ENCODE assay signal across 8 cellular contexts in genomic region chr1:180953791-180954721, GRCh38. TPM values are rescaled to one million over a fixed set of nuclear protein-coding genes. Genes with fewer than 3 reads are reported as not detected.
A peak's percentile ranks its signal among the peaks of the same experiment; 100 is the strongest.
DNase-seq lines count a peak whose midpoint lies in the region; ATAC-seq, FAIRE-seq and TF ChIP-seq lines count a peak whose summit lies in the region.

No MANE protein-coding gene starts in this region.

- H3K9ac ChIP-seq in endothelial cell of umbilical vein (replicated peaks; ENCODE audit: extremely low read depth, insufficient read depth, low read length), result peak overlapping the region; percentile 47
- H3K9ac ChIP-seq in subcutaneous abdominal adipose tissue (ENCODE audit: low read length in 5 of 5), result peak overlapping the region in 3 of 5 donors; percentile 29 to 62 (median 53)

- H3K9me3 Mint-ChIP-seq in natural killer cell treated with Interleukin-12 subunit alpha and Interleukin-12 subunit beta and Interleukin-15 and Interleukin-18, amount 100 ng/mL, for 72 hours, result no peaks in the 10 kb centered on the region

- H3K27me3 Mint-ChIP-seq in natural killer cell treated with Interleukin-12 subunit alpha and Interleukin-12 subunit beta and Interleukin-15 and Interleukin-18, amount 100 ng/mL, for 72 hours, result no peaks in the 10 kb centered on the region

- H3K4me1 ChIP-seq in endothelial cell of umbilical vein (ENCODE audit: control insufficient read depth, extremely low read depth, insufficient read depth, low read length), result peaks cover 6% of the 10 kb centered on the region
- peaks cover 5 to 57% (median 48%) of the 10 kb centered on the region in 5 donors for H3K4me1 ChIP-seq in subcutaneous abdominal adipose tissue (ENCODE audit: control insufficient read depth in 5 of 5, insufficient read depth in 5 of 5, low read length in 5 of 5)
- H3K4me1 ChIP-seq in HAP-1, result no peaks in the 10 kb centered on the region

- no peaks in the 10 kb centered on the region for H3K36me3 Mint-ChIP-seq in natural killer cell treated with Interleukin-12 subunit alpha and Interleukin-12 subunit beta and Interleukin-15 and Interleukin-18, amount 100 ng/mL, for 72 hours

- peak overlapping the region; percentile 33 for H2AFZ ChIP-seq in endothelial cell of umbilical vein (ENCODE audit: low read depth, low read length)

- DNase-seq in HuH-7.5 (ENCODE audit: low spot score), result peak; percentile 71
- DNase-seq in activated CD8-positive, alpha-beta memory T cell treated with anti-CD3 and anti-CD28 coated beads for 4 hours (ENCODE audit: low read depth in 2 of 2), result peak; percentile 33 to 35
- DNase-seq in endothelial cell of umbilical vein (ENCODE audit: low read depth, low spot score), result peak; percentile 69
- peak; percentile 72 for DNase-seq in natural killer cell treated with Interleukin-12 subunit alpha and Interleukin-12 subunit beta and Interleukin-15 and Interleukin-18, amount 100 ng/mL, for 72 hours (ENCODE audit: low spot score)
- no peak for DNase-seq in HAP-1 (ENCODE audit: low spot score in 2 of 2)

- H3K4me3 ChIP-seq in endothelial cell of umbilical vein (replicated peaks in 1 of 3; ENCODE audit: insufficient read depth in 1 of 3, low read depth in 1 of 3, low read length in 3 of 3) (peak overlapping the region; percentile 30 to 51 (median 40)), subcutaneous abdominal adipose tissue (ENCODE audit: low read depth in 1 of 5, low read length in 5 of 5) (peak overlapping the region in 4 of 5 donors; percentile 48 to 79 (median 60)), HAP-1 (no peak overlapping the region)

- H3K4me1 Mint-ChIP-seq in natural killer cell treated with Interleukin-12 subunit alpha and Interleukin-12 subunit beta and Interleukin-15 and Interleukin-18, amount 100 ng/mL, for 72 hours (ENCODE audit: low read depth in 2 of 2), result peaks cover 0 to 3% of the 10 kb centered on the region in 2 donors

- H4K20me1 ChIP-seq in endothelial cell of umbilical vein (replicated peaks; ENCODE audit: control insufficient read depth, extremely low read depth, insufficient read depth, low read length), result no peaks in the 10 kb centered on the region

- POLR2A ChIA-PET in endothelial cell of umbilical vein (lab: Charles Lee), result no interaction called here

- TF ChIP-seq POLR2A in endothelial cell of umbilical vein (IDR thresholded peaks at IDR 0.05; ENCODE audit: low read depth, low read length), result no peak

- ATAC-seq in GM19452 (IDR thresholded peaks at IDR 0.05; ENCODE audit: unreplicated experiment), result peak; percentile 73
- peak; percentile 89 to 90 for ATAC-seq in natural killer cell treated with Interleukin-12 subunit alpha and Interleukin-12 subunit beta and Interleukin-15 and Interleukin-18, amount 100 ng/mL, for 72 hours

- CTCF ChIA-PET in endothelial cell of umbilical vein (lab: Charles Lee), result interaction anchor here (1.8 to 2.4 kb wide), 2 partner anchors 8 to 10 kb away, joined by 5 to 8 read pairs; no protein-coding TSS in a partner anchor

- BruUV-seq in endothelial cell of umbilical vein (replicated peaks; lab: Mats Ljungman, UMichigan), result no TSS peak

- H3K27me3 ChIP-seq in endothelial cell of umbilical vein (ENCODE audit: control insufficient read depth in 2 of 2, insufficient read depth in 2 of 2, low read length in 2 of 2), result no peaks in the 10 kb centered on the region
- no peaks in the 10 kb centered on the region for H3K27me3 ChIP-seq in subcutaneous abdominal adipose tissue (ENCODE audit: control insufficient read depth in 5 of 5, insufficient read depth in 4 of 5, low read length in 5 of 5)
- H3K27me3 ChIP-seq in HAP-1 (ENCODE audit: low read depth), result no peaks in the 10 kb centered on the region

- H3K79me2 ChIP-seq in endothelial cell of umbilical vein (ENCODE audit: control insufficient read depth, insufficient read depth, low read length), result no peaks in the 10 kb centered on the region

- dilution Hi-C loops in endothelial cell of umbilical vein (cut with MboI; ENCODE audit: extremely low pct_ligation_motif_present, low sequenced_read_pairs), result no loop called here

- H3K27ac ChIP-seq in C4-2B (peak overlapping the region; percentile 79), endothelial cell of umbilical vein (ENCODE audit: insufficient read depth, low read depth, low read length) (no peak overlapping the region), subcutaneous abdominal adipose tissue (ENCODE audit: low read depth, low read length) (peak overlapping the region; percentile 57)

- H3K9me1 ChIP-seq in endothelial cell of umbilical vein (replicated peaks; ENCODE audit: control insufficient read depth, extremely low read depth, insufficient read depth, low read length), result no peaks in the 10 kb centered on the region

- TF ChIP-seq CTCF in C4-2B (conservative IDR thresholded peaks at IDR 0.05), result no peak
- no peak for TF ChIP-seq CTCF in endothelial cell of umbilical vein (IDR thresholded peaks at IDR 0.05; ENCODE audit: extremely low read depth in 1 of 2, insufficient read depth in 1 of 2, low read depth in 1 of 2, low read length in 2 of 2)

- FAIRE-seq in endothelial cell of umbilical vein (lab: Jason Lieb, UNC), result peak; percentile 62

- H3K9me3 ChIP-seq in endothelial cell of umbilical vein (replicated peaks; ENCODE audit: control insufficient read depth, insufficient read depth, low read length), result no peaks in the 10 kb centered on the region
- no peaks in the 10 kb centered on the region for H3K9me3 ChIP-seq in subcutaneous abdominal adipose tissue (ENCODE audit: control insufficient read depth in 5 of 5, low read length in 5 of 5)
- no peaks in the 10 kb centered on the region for H3K9me3 ChIP-seq in HAP-1

- in situ Hi-C loops in HAP-1 (cut with MboI; ENCODE audit: low sequenced_read_pairs), result no loop called here

- peaks cover 0 to 6% of the 10 kb centered on the region in 2 experiments for H3K36me3 ChIP-seq in endothelial cell of umbilical vein (ENCODE audit: control insufficient read depth in 2 of 2, extremely low read depth in 1 of 2, insufficient read depth in 2 of 2, low read length in 2 of 2)
- peaks cover 0 to 16% (median 7%) of the 10 kb centered on the region in 5 donors for H3K36me3 ChIP-seq in subcutaneous abdominal adipose tissue (ENCODE audit: control insufficient read depth in 5 of 5, insufficient read depth in 5 of 5, low read length in 5 of 5)
- no peaks in the 10 kb centered on the region for H3K36me3 ChIP-seq in HAP-1 (replicated peaks)

- H3K4me3 Mint-ChIP-seq in natural killer cell treated with Interleukin-12 subunit alpha and Interleukin-12 subunit beta and Interleukin-15 and Interleukin-18, amount 100 ng/mL, for 72 hours, result peak overlapping the region; percentile 76

- no peak overlapping the region for H3K27ac Mint-ChIP-seq in natural killer cell treated with Interleukin-12 subunit alpha and Interleukin-12 subunit beta and Interleukin-15 and Interleukin-18, amount 100 ng/mL, for 72 hours

- H3K4me2 ChIP-seq in endothelial cell of umbilical vein (ENCODE audit: insufficient read depth, low read length), result peak overlapping the region; percentile 78

- intact Hi-C loops in endothelial cell of umbilical vein (cut with micrococcal nuclease), result loop anchor here (2.0 to 5.0 kb wide), 2 partner anchors 69 to 188 kb away; partner anchors contain the start of gene STX6

TF ChIP-seq in endothelial cell of umbilical vein, 7 proteins besides CTCF, POLR2A, EP300 and RAD21:
- TF ChIP-seq MYC (IDR thresholded peaks at IDR 0.05; ENCODE audit: low read depth, low read length) (peak; percentile 2), POLR2AphosphoS5 (IDR thresholded peaks at IDR 0.05; ENCODE audit: insufficient read depth, low read depth, low read length) (peak; percentile 51), GATA2 (IDR thresholded peaks at IDR 0.05; ENCODE audit: insufficient read depth, insufficient read length, low read depth, low read length) (no peak)

RNA-seq across cellular contexts. Expression of gene KIAA1614, which starts 41.4 kb away (rescaled TPM):
- 1.7 and 2.0 TPM in 2 replicates for total RNA-seq in endothelial cell of umbilical vein
- polyA plus RNA-seq in endothelial cell of umbilical vein, result 1.0 and 1.5 TPM in 2 replicates
- 0.71 and 0.90 TPM in 2 replicates for polyA plus RNA-seq in endothelial cell of umbilical vein (2011; cell fraction: cytosol; rRNA removed)
- 1.4 and 1.9 TPM in 2 replicates for polyA plus RNA-seq in endothelial cell of umbilical vein (2011; cell fraction: nucleus; rRNA removed)
- polyA plus RNA-seq in endothelial cell of umbilical vein (2012), result 0.70 and 2.2 TPM in 2 replicates
- 1.0 and 1.2 TPM in 2 replicates for polyA minus RNA-seq in endothelial cell of umbilical vein
- not detected for polyA minus RNA-seq in endothelial cell of umbilical vein (2011; cell fraction: cytosol; rRNA and poly(A)+ RNA removed)
- 1.6 and 2.0 TPM in 2 replicates for polyA minus RNA-seq in endothelial cell of umbilical vein (2011; cell fraction: nucleus; rRNA and poly(A)+ RNA removed)
- under 1 TPM; 0.22 to 0.67 TPM for total RNA-seq in natural killer cell treated with Interleukin-12 subunit alpha and Interleukin-12 subunit beta and Interleukin-15 and Interleukin-18, amount 100 ng/mL, for 72 hours

Comparison
In these comparisons a context has a peak if more than half of its experiments do, and no peak if none do; other contexts are left out.
1. DNase-seq: peak in HuH-7.5 (single experiment), activated CD8-positive, alpha-beta memory T cell treated with anti-CD3 and anti-CD28 coated beads for 4 hours (2 of 2), endothelial cell of umbilical vein (single experiment) and natural killer cell treated with Interleukin-12 subunit alpha and Interleukin-12 subunit beta and Interleukin-15 and Interleukin-18, amount 100 ng/mL, for 72 hours (single experiment); none in HAP-1 (0 of 2).